ENCODE assay signal across 8 cellular contexts in genomic region chr14:75832621-75833297, GRCh38.
A peak's percentile ranks its signal among the peaks of the same experiment; 100 is the strongest.
DNase-seq lines count a peak whose midpoint lies in the region; ATAC-seq and TF ChIP-seq lines count a peak whose summit lies in the region.

No MANE protein-coding gene starts in this region.

- no peak for TF ChIP-seq EP300 in ovary (IDR thresholded peaks at IDR 0.05)

- H3K9me3 Mint-ChIP-seq in endothelial cell (ENCODE audit: unreplicated experiment) = no peaks in the 10 kb centered on the region

- H3K36me3 Mint-ChIP-seq in endothelial cell (ENCODE audit: low read depth, unreplicated experiment) = peaks cover 9% of the 10 kb centered on the region

- peak overlapping the region; percentile 8 to 30 for H3K27ac ChIP-seq in ovary

- intact Hi-C loops in ovary (cut with DNase I) = no loop called here

- H3K27me3 ChIP-seq in ovary = no peaks in the 10 kb centered on the region

- H3K9me3 ChIP-seq in ovary = no peaks in the 10 kb centered on the region

- H3K4me1 ChIP-seq in ovary (ENCODE audit: insufficient read depth) = peaks cover 4% of the 10 kb centered on the region

- H3K27me3 Mint-ChIP-seq in endothelial cell (ENCODE audit: unreplicated experiment) = no peaks in the 10 kb centered on the region

- H3K4me3 Mint-ChIP-seq in endothelial cell (ENCODE audit: unreplicated experiment) = peak overlapping the region; percentile 4

- WGBS in ovary, 3 donors = 41 to 44% (median 43%) methylated on average over 10 of the region's 10 CpGs

- DNase-seq in DMS53 (lab: John Stamatoyannopoulos, UW) (peak; percentile 76), NCI-H226 (peak; percentile 83), endothelial cell (ENCODE audit: low spot score) (no peak), ovary (peak in 2 of 5 donors; percentile 19 to 20), NCI-H1092 (lab: John Stamatoyannopoulos, UW) (no peak), NOMO-1 (lab: John Stamatoyannopoulos, UW; ENCODE audit: unreplicated experiment in 2 of 2) (no peak), G401 (ENCODE audit: low spot score) (no peak)

- in situ Hi-C loops in G401 (cut with HindIII; ENCODE audit: low sequenced_read_pairs) = no loop called here

- H3K27ac Mint-ChIP-seq in endothelial cell (ENCODE audit: unreplicated experiment) = no peak overlapping the region

- TF ChIP-seq POLR2A in ovary (IDR thresholded peaks at IDR 0.05) = no peak

- H3K36me3 ChIP-seq in ovary = no peaks in the 10 kb centered on the region

- no peak for ATAC-seq in HG03342 (IDR thresholded peaks at IDR 0.05; ENCODE audit: unreplicated experiment)

- TF ChIP-seq CTCF in endothelial cell (IDR thresholded peaks at IDR 0.05; ENCODE audit: unreplicated experiment) = no peak
- no peak for TF ChIP-seq CTCF in ovary (IDR thresholded peaks at IDR 0.05)

- no peak overlapping the region for H3K4me3 ChIP-seq in ovary

- peaks cover 6% of the 10 kb centered on the region for H3K4me1 Mint-ChIP-seq in endothelial cell (ENCODE audit: unreplicated experiment)

Comparison
In these comparisons a context has a peak if more than half of its experiments do, and no peak if none do; other contexts are left out.
1. DNase-seq: peak in DMS53 (single experiment) and NCI-H226 (single experiment); none in endothelial cell (single experiment), NCI-H1092 (single experiment), NOMO-1 (0 of 2) and G401 (single experiment).